Comparison of ENCODE assay signal across 1 cellular context in the genomic region with DNA sequence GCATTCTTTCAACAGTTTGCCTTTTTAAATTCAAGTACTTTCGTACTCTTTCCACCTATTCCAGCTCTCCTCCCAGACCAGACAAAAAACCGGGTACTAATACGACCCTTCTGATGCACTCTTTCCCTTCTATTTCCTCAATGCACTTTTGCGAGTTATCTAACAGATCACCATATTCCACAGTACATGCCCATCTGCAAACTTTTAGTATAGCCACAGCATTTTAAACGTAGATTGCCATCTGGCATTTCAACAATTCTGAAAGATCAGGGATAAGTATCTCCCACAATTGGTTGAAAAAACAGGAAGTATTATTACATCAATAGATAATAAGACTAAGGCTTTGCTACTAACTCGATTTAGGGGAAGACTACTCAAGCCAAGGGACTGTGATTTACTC.
TF ChIP-seq lines count a peak whose summit lies in the region.

No MANE protein-coding gene starts in this region.

TF ChIP-seq in GM23338, 12 proteins besides CTCF, POLR2A, EP300 and RAD21 (continued from another document):
- TF ChIP-seq, protein P1, sequence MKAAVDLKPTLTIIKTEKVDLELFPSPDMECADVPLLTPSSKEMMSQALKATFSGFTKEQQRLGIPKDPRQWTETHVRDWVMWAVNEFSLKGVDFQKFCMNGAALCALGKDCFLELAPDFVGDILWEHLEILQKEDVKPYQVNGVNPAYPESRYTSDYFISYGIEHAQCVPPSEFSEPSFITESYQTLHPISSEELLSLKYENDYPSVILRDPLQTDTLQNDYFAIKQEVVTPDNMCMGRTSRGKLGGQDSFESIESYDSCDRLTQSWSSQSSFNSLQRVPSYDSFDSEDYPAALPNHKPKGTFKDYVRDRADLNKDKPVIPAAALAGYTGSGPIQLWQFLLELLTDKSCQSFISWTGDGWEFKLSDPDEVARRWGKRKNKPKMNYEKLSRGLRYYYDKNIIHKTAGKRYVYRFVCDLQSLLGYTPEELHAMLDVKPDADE (IDR thresholded peaks at IDR 0.05): no peak
- TF ChIP-seq, protein P2, sequence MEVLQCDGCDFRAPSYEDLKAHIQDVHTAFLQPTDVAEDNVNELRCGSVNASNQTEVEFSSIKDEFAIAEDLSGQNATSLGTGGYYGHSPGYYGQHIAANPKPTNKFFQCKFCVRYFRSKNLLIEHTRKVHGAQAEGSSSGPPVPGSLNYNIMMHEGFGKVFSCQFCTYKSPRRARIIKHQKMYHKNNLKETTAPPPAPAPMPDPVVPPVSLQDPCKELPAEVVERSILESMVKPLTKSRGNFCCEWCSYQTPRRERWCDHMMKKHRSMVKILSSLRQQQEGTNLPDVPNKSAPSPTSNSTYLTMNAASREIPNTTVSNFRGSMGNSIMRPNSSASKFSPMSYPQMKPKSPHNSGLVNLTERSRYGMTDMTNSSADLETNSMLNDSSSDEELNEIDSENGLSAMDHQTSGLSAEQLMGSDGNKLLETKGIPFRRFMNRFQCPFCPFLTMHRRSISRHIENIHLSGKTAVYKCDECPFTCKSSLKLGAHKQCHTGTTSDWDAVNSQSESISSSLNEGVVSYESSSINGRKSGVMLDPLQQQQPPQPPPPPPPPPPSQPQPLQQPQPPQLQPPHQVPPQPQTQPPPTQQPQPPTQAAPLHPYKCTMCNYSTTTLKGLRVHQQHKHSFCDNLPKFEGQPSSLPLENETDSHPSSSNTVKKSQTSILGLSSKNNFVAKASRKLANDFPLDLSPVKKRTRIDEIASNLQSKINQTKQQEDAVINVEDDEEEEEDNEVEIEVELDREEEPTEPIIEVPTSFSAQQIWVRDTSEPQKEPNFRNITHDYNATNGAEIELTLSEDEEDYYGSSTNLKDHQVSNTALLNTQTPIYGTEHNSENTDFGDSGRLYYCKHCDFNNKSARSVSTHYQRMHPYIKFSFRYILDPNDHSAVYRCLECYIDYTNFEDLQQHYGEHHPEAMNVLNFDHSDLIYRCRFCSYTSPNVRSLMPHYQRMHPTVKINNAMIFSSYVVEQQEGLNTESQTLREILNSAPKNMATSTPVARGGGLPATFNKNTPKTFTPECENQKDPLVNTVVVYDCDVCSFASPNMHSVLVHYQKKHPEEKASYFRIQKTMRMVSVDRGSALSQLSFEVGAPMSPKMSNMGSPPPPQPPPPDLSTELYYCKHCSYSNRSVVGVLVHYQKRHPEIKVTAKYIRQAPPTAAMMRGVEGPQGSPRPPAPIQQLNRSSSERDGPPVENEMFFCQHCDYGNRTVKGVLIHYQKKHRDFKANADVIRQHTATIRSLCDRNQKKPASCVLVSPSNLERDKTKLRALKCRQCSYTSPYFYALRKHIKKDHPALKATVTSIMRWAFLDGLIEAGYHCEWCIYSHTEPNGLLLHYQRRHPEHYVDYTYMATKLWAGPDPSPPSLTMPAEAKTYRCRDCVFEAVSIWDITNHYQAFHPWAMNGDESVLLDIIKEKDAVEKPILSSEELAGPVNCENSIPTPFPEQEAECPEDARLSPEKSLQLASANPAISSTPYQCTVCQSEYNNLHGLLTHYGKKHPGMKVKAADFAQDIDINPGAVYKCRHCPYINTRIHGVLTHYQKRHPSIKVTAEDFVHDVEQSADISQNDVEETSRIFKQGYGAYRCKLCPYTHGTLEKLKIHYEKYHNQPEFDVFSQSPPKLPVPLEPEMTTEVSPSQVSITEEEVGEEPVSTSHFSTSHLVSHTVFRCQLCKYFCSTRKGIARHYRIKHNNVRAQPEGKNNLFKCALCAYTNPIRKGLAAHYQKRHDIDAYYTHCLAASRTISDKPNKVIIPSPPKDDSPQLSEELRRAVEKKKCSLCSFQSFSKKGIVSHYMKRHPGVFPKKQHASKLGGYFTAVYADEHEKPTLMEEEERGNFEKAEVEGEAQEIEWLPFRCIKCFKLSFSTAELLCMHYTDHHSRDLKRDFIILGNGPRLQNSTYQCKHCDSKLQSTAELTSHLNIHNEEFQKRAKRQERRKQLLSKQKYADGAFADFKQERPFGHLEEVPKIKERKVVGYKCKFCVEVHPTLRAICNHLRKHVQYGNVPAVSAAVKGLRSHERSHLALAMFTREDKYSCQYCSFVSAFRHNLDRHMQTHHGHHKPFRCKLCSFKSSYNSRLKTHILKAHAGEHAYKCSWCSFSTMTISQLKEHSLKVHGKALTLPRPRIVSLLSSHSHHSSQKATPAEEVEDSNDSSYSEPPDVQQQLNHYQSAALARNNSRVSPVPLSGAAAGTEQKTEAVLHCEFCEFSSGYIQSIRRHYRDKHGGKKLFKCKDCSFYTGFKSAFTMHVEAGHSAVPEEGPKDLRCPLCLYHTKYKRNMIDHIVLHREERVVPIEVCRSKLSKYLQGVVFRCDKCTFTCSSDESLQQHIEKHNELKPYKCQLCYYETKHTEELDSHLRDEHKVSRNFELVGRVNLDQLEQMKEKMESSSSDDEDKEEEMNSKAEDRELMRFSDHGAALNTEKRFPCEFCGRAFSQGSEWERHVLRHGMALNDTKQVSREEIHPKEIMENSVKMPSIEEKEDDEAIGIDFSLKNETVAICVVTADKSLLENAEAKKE (CRISPR knock-in tag; IDR thresholded peaks at IDR 0.05): no peak
- no peak for TF ChIP-seq CREB1 (CRISPR knock-in tag; IDR thresholded peaks at IDR 0.05; ENCODE audit: low read depth)
- TF ChIP-seq ZNF331 (CRISPR knock-in tag; IDR thresholded peaks at IDR 0.05; ENCODE audit: low read depth): no peak
- TF ChIP-seq NANOG (IDR thresholded peaks at IDR 0.05; ENCODE audit: borderline replicate concordance): no peak
- TF ChIP-seq, protein P3, sequence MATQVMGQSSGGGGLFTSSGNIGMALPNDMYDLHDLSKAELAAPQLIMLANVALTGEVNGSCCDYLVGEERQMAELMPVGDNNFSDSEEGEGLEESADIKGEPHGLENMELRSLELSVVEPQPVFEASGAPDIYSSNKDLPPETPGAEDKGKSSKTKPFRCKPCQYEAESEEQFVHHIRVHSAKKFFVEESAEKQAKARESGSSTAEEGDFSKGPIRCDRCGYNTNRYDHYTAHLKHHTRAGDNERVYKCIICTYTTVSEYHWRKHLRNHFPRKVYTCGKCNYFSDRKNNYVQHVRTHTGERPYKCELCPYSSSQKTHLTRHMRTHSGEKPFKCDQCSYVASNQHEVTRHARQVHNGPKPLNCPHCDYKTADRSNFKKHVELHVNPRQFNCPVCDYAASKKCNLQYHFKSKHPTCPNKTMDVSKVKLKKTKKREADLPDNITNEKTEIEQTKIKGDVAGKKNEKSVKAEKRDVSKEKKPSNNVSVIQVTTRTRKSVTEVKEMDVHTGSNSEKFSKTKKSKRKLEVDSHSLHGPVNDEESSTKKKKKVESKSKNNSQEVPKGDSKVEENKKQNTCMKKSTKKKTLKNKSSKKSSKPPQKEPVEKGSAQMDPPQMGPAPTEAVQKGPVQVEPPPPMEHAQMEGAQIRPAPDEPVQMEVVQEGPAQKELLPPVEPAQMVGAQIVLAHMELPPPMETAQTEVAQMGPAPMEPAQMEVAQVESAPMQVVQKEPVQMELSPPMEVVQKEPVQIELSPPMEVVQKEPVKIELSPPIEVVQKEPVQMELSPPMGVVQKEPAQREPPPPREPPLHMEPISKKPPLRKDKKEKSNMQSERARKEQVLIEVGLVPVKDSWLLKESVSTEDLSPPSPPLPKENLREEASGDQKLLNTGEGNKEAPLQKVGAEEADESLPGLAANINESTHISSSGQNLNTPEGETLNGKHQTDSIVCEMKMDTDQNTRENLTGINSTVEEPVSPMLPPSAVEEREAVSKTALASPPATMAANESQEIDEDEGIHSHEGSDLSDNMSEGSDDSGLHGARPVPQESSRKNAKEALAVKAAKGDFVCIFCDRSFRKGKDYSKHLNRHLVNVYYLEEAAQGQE (IDR thresholded peaks at IDR 0.05; ENCODE audit: unreplicated experiment): no peak
- TF ChIP-seq JUNB (IDR thresholded peaks at IDR 0.05; ENCODE audit: unreplicated experiment): no peak
- TF ChIP-seq EZH2phosphoT487 (IDR thresholded peaks at IDR 0.05; ENCODE audit: unreplicated experiment): no peak
- no peak for TF ChIP-seq POLR2AphosphoS5 (IDR thresholded peaks at IDR 0.05; ENCODE audit: low read depth)
TF ChIP-seq in GM23338: peak in this region for 0.
